24 cellular contexts compared by ENCODE assay signal in genomic region chr12:65885312-65885711, GRCh38.
DNase-seq lines count a peak whose midpoint lies in the region; ATAC-seq and TF ChIP-seq lines count a peak whose summit lies in the region.
"Had no signal": no experiment of that assay in that cellular context is flagged by ENCODE, and none has a peak within 500 bp of the region (broad histone marks: within the 10 kb centered on the region; RNA-seq: fewer than 3 reads in every experiment).

No MANE protein-coding gene starts in this region.

- in situ Hi-C loops in T47D (cut with HindIII; ENCODE audit: low pct_unique_long_range_greater_than_20kb, low sequenced_read_pairs) (no loop called here), brain microvascular endothelial cell (cut with HindIII; ENCODE audit: low pct_ligation_motif_present, low sequenced_read_pairs) (no loop called here), GM13977 (cut with MboI; ENCODE audit: low pct_unique_long_range_greater_than_20kb, low sequenced_read_pairs, unreplicated experiment) (no loop called here)

- no peak overlapping the region for H3K9ac ChIP-seq in smooth muscle cell (ENCODE audit: low read depth)

- H3K4me1 ChIP-seq in breast epithelium (no peaks in the 10 kb centered on the region), smooth muscle cell (ENCODE audit: low read depth) (peaks cover 29% of the 10 kb centered on the region)
- H3K4me1 ChIP-seq in CD4-positive, alpha-beta memory T cell (ENCODE audit: insufficient read depth, low read length) = no peaks in the 10 kb centered on the region

- H2AFZ ChIP-seq in smooth muscle cell (ENCODE audit: low read depth) = no peak overlapping the region
- H2AFZ ChIP-seq: hepatocyte had no signal

- H3K36me3 ChIP-seq in breast epithelium = no peaks in the 10 kb centered on the region
- H3K36me3 ChIP-seq in brain microvascular endothelial cell (replicated peaks) = peaks cover 23% of the 10 kb centered on the region
- no peaks in the 10 kb centered on the region for H3K36me3 ChIP-seq in smooth muscle cell (ENCODE audit: low read depth)
- no peaks in the 10 kb centered on the region for H3K36me3 ChIP-seq in CD4-positive, alpha-beta memory T cell (ENCODE audit: insufficient read depth, low read length)
- H3K36me3 ChIP-seq: esophagus muscularis mucosa, transverse colon, WERI-Rb-1 had no signal

- no peak for ATAC-seq in HG03520 (IDR thresholded peaks at IDR 0.05; ENCODE audit: unreplicated experiment)
- ATAC-seq: stimulated activated naive B cell treated with anti-CD40 and anti-IgM and Interleukin-4, amounts not matched to agents 10 μg/mL and 1 μg/mL and 100 μg/mL, for 72 hours had no signal

- H3K27ac Mint-ChIP-seq in CD4-positive, alpha-beta memory T cell = no peak overlapping the region
- H3K27ac Mint-ChIP-seq: activated CD4-positive, alpha-beta memory T cell treated with anti-CD3 and anti-CD28 coated beads, Interleukin-2, amount 10 ng/mL, durations not matched to agents 7 days and 5 days; activated naive CD8-positive, alpha-beta T cell; activated T-cell treated with anti-CD3 and anti-CD28 coated beads, Interleukin-2, amount 50 U/mL, for 24 hours; CD14-positive monocyte; stimulated activated naive B cell treated with anti-CD40 and anti-IgM and Interleukin-4, amounts not matched to agents 10 μg/mL and 1 μg/mL and 100 μg/mL, for 72 hours had no signal

- H3K27me3 ChIP-seq in breast epithelium (no peaks in the 10 kb centered on the region), brain microvascular endothelial cell (replicated peaks) (no peaks in the 10 kb centered on the region), smooth muscle cell (ENCODE audit: low read depth) (no peaks in the 10 kb centered on the region)
- no peaks in the 10 kb centered on the region for H3K27me3 ChIP-seq in CD4-positive, alpha-beta memory T cell (ENCODE audit: insufficient read depth, low read length)
- H3K27me3 ChIP-seq: esophagus muscularis mucosa, hepatocyte, transverse colon had no signal

- TF ChIP-seq CTCF in breast epithelium (IDR thresholded peaks at IDR 0.05) (no peak), brain microvascular endothelial cell (IDR thresholded peaks at IDR 0.05; ENCODE audit: low read depth, low read length, missing control alignments) (no peak), smooth muscle cell (IDR thresholded peaks at IDR 0.05; ENCODE audit: borderline replicate concordance, insufficient read depth, poor library complexity, severe bottlenecking) (no peak), GM13977 (IDR thresholded peaks at IDR 0.05; ENCODE audit: extremely low read depth, insufficient read depth, missing control alignments) (no peak)

- H3K4me3 ChIP-seq in breast epithelium (no peak overlapping the region), brain microvascular endothelial cell (ENCODE audit: low read depth, low read length) (no peak overlapping the region), smooth muscle cell (no peak overlapping the region)
- no peak overlapping the region for H3K4me3 ChIP-seq in CD4-positive, alpha-beta memory T cell (ENCODE audit: low read length in 2 of 2)
- H3K4me3 ChIP-seq: esophagus muscularis mucosa, hepatocyte, transverse colon had no signal

- no peaks in the 10 kb centered on the region for H3K36me3 Mint-ChIP-seq in CD4-positive, alpha-beta memory T cell
- H3K36me3 Mint-ChIP-seq: activated naive CD8-positive, alpha-beta T cell; CD14-positive monocyte; stimulated activated naive B cell treated with anti-CD40 and anti-IgM and Interleukin-4, amounts not matched to agents 10 μg/mL and 1 μg/mL and 100 μg/mL, for 72 hours had no signal

- peaks cover 21% of the 10 kb centered on the region for H4K20me1 ChIP-seq in smooth muscle cell (ENCODE audit: low read depth)

- TF ChIP-seq POLR2A in breast epithelium (IDR thresholded peaks at IDR 0.05) = no peak

- CTCF ChIA-PET in CD4-positive, alpha-beta memory T cell (lab: Charles Lee; ENCODE audit: partially characterized antibody) = no interaction called here

- peaks cover 37% of the 10 kb centered on the region for H3F3A ChIP-seq in smooth muscle cell (ENCODE audit: low read depth)

- H3K79me2 ChIP-seq in smooth muscle cell (ENCODE audit: low read depth) = peaks cover 67% of the 10 kb centered on the region

- peaks cover 7 to 14% of the 10 kb centered on the region in 2 donors for H3K27me3 Mint-ChIP-seq in CD4-positive, alpha-beta memory T cell

- no peaks in the 10 kb centered on the region for H3K4me1 Mint-ChIP-seq in CD4-positive, alpha-beta memory T cell
- H3K4me1 Mint-ChIP-seq: activated CD4-positive, alpha-beta memory T cell treated with anti-CD3 and anti-CD28 coated beads, Interleukin-2, amount 10 ng/mL, durations not matched to agents 7 days and 5 days had no signal

- POLR2A ChIA-PET in CD4-positive, alpha-beta memory T cell (lab: Charles Lee; ENCODE audit: partially characterized antibody) = no interaction called here

- intact Hi-C loops in breast epithelium (cut with DNase I; ENCODE audit: low total_unique reads) = no loop called here
- intact Hi-C loops in CD4-positive, alpha-beta memory T cell (cut with micrococcal nuclease) = no loop called here

- peaks cover 0 to 3% (median 0%) of the 10 kb centered on the region in 8 donors for H3K9me3 Mint-ChIP-seq in CD4-positive, alpha-beta memory T cell
- H3K9me3 Mint-ChIP-seq: activated CD4-positive, alpha-beta memory T cell treated with anti-CD3 and anti-CD28 coated beads, Interleukin-2, amount 10 ng/mL, durations not matched to agents 7 days and 5 days; activated T-cell treated with anti-CD3 and anti-CD28 coated beads, Interleukin-2, amount 50 U/mL, for 24 hours; CD14-positive monocyte; stimulated activated naive B cell treated with anti-CD40 and anti-IgM and Interleukin-4, amounts not matched to agents 10 μg/mL and 1 μg/mL and 100 μg/mL, for 72 hours had no signal

- H3K27ac ChIP-seq in breast epithelium (peak overlapping the region in 1 of 2 donors; percentile 41), brain microvascular endothelial cell (peak overlapping the region; percentile 55), smooth muscle cell (ENCODE audit: low read depth) (peak overlapping the region; percentile 37)
- H3K27ac ChIP-seq in CD4-positive, alpha-beta memory T cell (ENCODE audit: low read depth, low read length) = no peak overlapping the region
- H3K27ac ChIP-seq: esophagus muscularis mucosa, hepatocyte, transverse colon, WERI-Rb-1 had no signal

- DNase-seq in T47D (ENCODE audit: low read depth in 1 of 2, low spot score in 1 of 2) (peak; percentile 21 to 80), breast epithelium (ENCODE audit: low spot score in 2 of 2) (no peak), brain microvascular endothelial cell (no peak), foreskin melanocyte (peak; percentile 67), smooth muscle cell (lab: John Stamatoyannopoulos, UW; ENCODE audit: unreplicated experiment) (no peak), GM13977 (ENCODE audit: low spot score) (no peak)
- no peak for DNase-seq in CD4-positive, alpha-beta memory T cell
- DNase-seq: activated CD4-positive, alpha-beta memory T cell treated with anti-CD3 and anti-CD28 coated beads, Interleukin-2, amount 10 ng/mL, durations not matched to agents 7 days and 5 days; activated T-cell treated with anti-CD3 and anti-CD28 coated beads, Interleukin-2, amount 50 U/mL, for 24 hours; kidney; MM.1S; NCI-H187 treated with DMSO at 0.1 percent for 48 hours; NCI-H446 treated with DMSO at 0.1 percent for 48 hours; RPMI8226; stimulated activated naive B cell treated with anti-CD40 and anti-IgM and Interleukin-4, amounts not matched to agents 10 μg/mL and 1 μg/mL and 100 μg/mL, for 72 hours; T-helper 1 cell; transverse colon; WERI-Rb-1 had no signal

- H3K9me3 ChIP-seq in breast epithelium = no peaks in the 10 kb centered on the region
- no peaks in the 10 kb centered on the region for H3K9me3 ChIP-seq in smooth muscle cell (replicated peaks; ENCODE audit: low read depth)
- no peaks in the 10 kb centered on the region for H3K9me3 ChIP-seq in CD4-positive, alpha-beta memory T cell (ENCODE audit: control insufficient read depth in 1 of 2, low read length in 2 of 2)
- H3K9me3 ChIP-seq: esophagus muscularis mucosa, transverse colon had no signal

- 87% methylated on average over 5 of the region's 5 CpGs for WGBS in smooth muscle cell (ENCODE audit: low lambda C conversion rate)

- H3K4me3 Mint-ChIP-seq in CD4-positive, alpha-beta memory T cell = no peak overlapping the region
- H3K4me3 Mint-ChIP-seq: activated CD4-positive, alpha-beta memory T cell treated with anti-CD3 and anti-CD28 coated beads, Interleukin-2, amount 10 ng/mL, durations not matched to agents 7 days and 5 days; activated naive CD8-positive, alpha-beta T cell; activated T-cell treated with anti-CD3 and anti-CD28 coated beads, Interleukin-2, amount 50 U/mL, for 24 hours; CD14-positive monocyte; neural crest cell; stimulated activated naive B cell treated with anti-CD40 and anti-IgM and Interleukin-4, amounts not matched to agents 10 μg/mL and 1 μg/mL and 100 μg/mL, for 72 hours had no signal

- H3K4me2 ChIP-seq in smooth muscle cell = no peak overlapping the region
- H3K4me2 ChIP-seq: hepatocyte had no signal

Comparison
In these comparisons a context has a peak if more than half of its experiments do, and no peak if none do; other contexts are left out.
1. DNase-seq: peak in T47D (2 of 2) and foreskin melanocyte (single experiment); none in breast epithelium (0 of 2), brain microvascular endothelial cell (single experiment), smooth muscle cell (single experiment), CD4-positive, alpha-beta memory T cell (0 of 5) and GM13977 (single experiment).